In genomic region chr2:85183078-85183477, GRCh38 we compare ENCODE assay signal across 1 cellular context.
TF ChIP-seq lines count a peak whose summit lies in the region.

No MANE protein-coding gene starts in this region.

TF ChIP-seq in IMR-90, 13 proteins besides CTCF, POLR2A, EP300 and RAD21 (continued from another document):
- TF ChIP-seq, protein P1, sequence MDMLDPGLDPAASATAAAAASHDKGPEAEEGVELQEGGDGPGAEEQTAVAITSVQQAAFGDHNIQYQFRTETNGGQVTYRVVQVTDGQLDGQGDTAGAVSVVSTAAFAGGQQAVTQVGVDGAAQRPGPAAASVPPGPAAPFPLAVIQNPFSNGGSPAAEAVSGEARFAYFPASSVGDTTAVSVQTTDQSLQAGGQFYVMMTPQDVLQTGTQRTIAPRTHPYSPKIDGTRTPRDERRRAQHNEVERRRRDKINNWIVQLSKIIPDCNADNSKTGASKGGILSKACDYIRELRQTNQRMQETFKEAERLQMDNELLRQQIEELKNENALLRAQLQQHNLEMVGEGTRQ (IDR thresholded peaks at IDR 0.05; ENCODE audit: low read depth, low read length): no peak
- no peak for TF ChIP-seq NFE2L2 (IDR thresholded peaks at IDR 0.05; ENCODE audit: low read depth, low read length)
